In genomic region chr5:72634444-72634843, GRCh38 we compare ENCODE assay signal across 22 cellular contexts.
DNase-seq lines count a peak whose midpoint lies in the region; ATAC-seq and TF ChIP-seq lines count a peak whose summit lies in the region.
"Had no signal": no experiment of that assay in that cellular context is flagged by ENCODE, and none has a peak within 500 bp of the region (broad histone marks: within the 10 kb centered on the region; RNA-seq: fewer than 3 reads in every experiment).

No MANE protein-coding gene starts in this region.

- no peak overlapping the region for H3K27ac ChIP-seq in mesenchymal stem cell (ENCODE audit: low read length, poor library complexity, severe bottlenecking)
- H3K27ac ChIP-seq: A549; BLaER1 treated with 17β-estradiol and CSF1 and Interleukin-3, amounts not matched to agents 10 nM and 100 nM; foreskin keratinocyte had no signal

- H3K36me3 ChIP-seq in MG63 (no peaks in the 10 kb centered on the region), mesenchymal stem cell (ENCODE audit: control insufficient read depth in 1 of 2, insufficient read depth in 2 of 2, low read depth in 1 of 2, low read length in 2 of 2) (no peaks in the 10 kb centered on the region)
- H3K36me3 ChIP-seq: BLaER1 treated with 17β-estradiol and CSF1 and Interleukin-3, amounts not matched to agents 10 nM and 100 nM had no signal

- peak; percentile 27 for DNase-seq in AG10803 (ENCODE audit: low read depth)
- peak; percentile 21 for DNase-seq in MG63
- DNase-seq in mesenchymal stem cell, result peak; percentile 34
- DNase-seq in activated gamma-delta T cell (lab: John Stamatoyannopoulos, UW), result no peak
- no peak for DNase-seq in SIG-M5 treated with dmso at 0.1 percent for 504 hours (lab: John Stamatoyannopoulos, UW; ENCODE audit: unreplicated experiment)
- no peak for DNase-seq in chondrocyte (ENCODE audit: low spot score)
- DNase-seq: activated CD4-positive, alpha-beta T cell treated with anti-CD3 and anti-CD28 coated beads, Interleukin-2, amount 10 ng/mL, durations not matched to agents 7 days and 5 days; activated effector memory CD4-positive, alpha-beta T cell treated with Interleukin-2 at 50 U/mL for 16 hours; amniotic stem cell; cerebellar nuclear complex; foreskin keratinocyte; Kasumi-1; naive thymus-derived CD4-positive, alpha-beta T cell; NCI-H1105; NCI-H2107; NCI-H510A had no signal

- peak overlapping the region; percentile 47 for H3K9ac ChIP-seq in mesenchymal stem cell (ENCODE audit: low read length)
- H3K9ac ChIP-seq: BLaER1 treated with 17β-estradiol and CSF1 and Interleukin-3, amounts not matched to agents 10 nM and 100 nM had no signal

- no peak for ATAC-seq in HG03280 (IDR thresholded peaks at IDR 0.05; ENCODE audit: unreplicated experiment)
- ATAC-seq: A549; foreskin keratinocyte; naive thymus-derived CD4-positive, alpha-beta T cell had no signal

- no peak overlapping the region for H3K4me3 ChIP-seq in AG10803 (ENCODE audit: low read length)
- no peak overlapping the region for H3K4me3 ChIP-seq in MG63
- H3K4me3 ChIP-seq in mesenchymal stem cell (ENCODE audit: insufficient read depth in 1 of 2, low read depth in 1 of 2, low read length in 2 of 2), result peak overlapping the region in 1 of 2 experiments; percentile 22
- H3K4me3 ChIP-seq: A549; BLaER1 treated with 17β-estradiol and CSF1 and Interleukin-3, amounts not matched to agents 10 nM and 100 nM had no signal

- H4K91ac ChIP-seq in mesenchymal stem cell (ENCODE audit: low read length), result peak overlapping the region; percentile 14

- H3K4me3 Mint-ChIP-seq in brain, result no peak overlapping the region
- H3K4me3 Mint-ChIP-seq in chondrocyte (ENCODE audit: unreplicated experiment), result no peak overlapping the region
- H3K4me3 Mint-ChIP-seq: activated CD4-positive, alpha-beta T cell treated with anti-CD3 and anti-CD28 coated beads, Interleukin-2, amount 10 ng/mL, durations not matched to agents 7 days and 5 days; naive thymus-derived CD4-positive, alpha-beta T cell; stimulated activated naive CD8-positive, alpha-beta T cell treated with anti-CD3 and anti-CD28 coated beads, Interleukin-15, Interleukin-2, amounts not matched to agents 100 ng/mL and 50 ng/mL, for 24 hours; type B pancreatic cell had no signal

- no peak overlapping the region for H3K4me2 ChIP-seq in mesenchymal stem cell (ENCODE audit: low read length, poor library complexity, severe bottlenecking)
- H3K4me2 ChIP-seq: A549; BLaER1 treated with 17β-estradiol and CSF1 and Interleukin-3, amounts not matched to agents 10 nM and 100 nM had no signal

- H2BK15ac ChIP-seq in mesenchymal stem cell (ENCODE audit: low read depth, poor library complexity, severe bottlenecking), result no peak overlapping the region

- H2AK5ac ChIP-seq in mesenchymal stem cell (ENCODE audit: low read length, severe bottlenecking), result no peak overlapping the region

- no peak overlapping the region for H3K14ac ChIP-seq in mesenchymal stem cell (ENCODE audit: low read length in 2 of 2)

- no peaks in the 10 kb centered on the region for H3K79me1 ChIP-seq in mesenchymal stem cell (replicated peaks; ENCODE audit: low read length, poor library complexity, severe bottlenecking)

- H4K8ac ChIP-seq in mesenchymal stem cell (ENCODE audit: low read length), result no peak overlapping the region

- H3K9me3 ChIP-seq in MG63 (no peaks in the 10 kb centered on the region), mesenchymal stem cell (ENCODE audit: control insufficient read depth, low read length) (no peaks in the 10 kb centered on the region)
- H3K9me3 ChIP-seq: A549; BLaER1 treated with 17β-estradiol and CSF1 and Interleukin-3, amounts not matched to agents 10 nM and 100 nM had no signal

- 12% methylated on average over 1 of the region's 2 CpGs for WGBS in mesenchymal stem cell

- H3K23ac ChIP-seq in mesenchymal stem cell (ENCODE audit: low read length in 2 of 2), result no peak overlapping the region

- H2AFZ ChIP-seq in mesenchymal stem cell (ENCODE audit: low read depth, low read length), result no peak overlapping the region

- peaks cover 44% of the 10 kb centered on the region for H3K4me1 Mint-ChIP-seq in brain
- peaks cover 22% of the 10 kb centered on the region for H3K4me1 Mint-ChIP-seq in chondrocyte (ENCODE audit: low read depth)
- H3K4me1 Mint-ChIP-seq: activated CD4-positive, alpha-beta T cell treated with anti-CD3 and anti-CD28 coated beads, Interleukin-2, amount 10 ng/mL, durations not matched to agents 7 days and 5 days; naive thymus-derived CD4-positive, alpha-beta T cell had no signal

- peaks cover 2% of the 10 kb centered on the region for H3K4me1 ChIP-seq in mesenchymal stem cell (ENCODE audit: control insufficient read depth, insufficient read depth, low read depth, low read length)
- H3K4me1 ChIP-seq: BLaER1 treated with 17β-estradiol and CSF1 and Interleukin-3, amounts not matched to agents 10 nM and 100 nM; foreskin keratinocyte had no signal

- no peak overlapping the region for H3K4ac ChIP-seq in mesenchymal stem cell (ENCODE audit: low read depth in 1 of 2, low read length in 2 of 2)

- peak overlapping the region in 1 of 2 experiments; percentile 69 for H3K18ac ChIP-seq in mesenchymal stem cell (ENCODE audit: low read depth in 1 of 2, low read length in 2 of 2)

- H2BK120ac ChIP-seq in mesenchymal stem cell (ENCODE audit: low read depth, low read length), result peak overlapping the region; percentile 6

- peaks cover 0 to 3% (median 0%) of the 10 kb centered on the region in 5 experiments for H3K9me3 Mint-ChIP-seq in brain
- H3K9me3 Mint-ChIP-seq in chondrocyte (ENCODE audit: low read depth), result no peaks in the 10 kb centered on the region
- H3K9me3 Mint-ChIP-seq: activated CD4-positive, alpha-beta T cell treated with anti-CD3 and anti-CD28 coated beads, Interleukin-2, amount 10 ng/mL, durations not matched to agents 7 days and 5 days; stimulated activated naive CD8-positive, alpha-beta T cell treated with anti-CD3 and anti-CD28 coated beads, Interleukin-15, Interleukin-2, amounts not matched to agents 100 ng/mL and 50 ng/mL, for 24 hours; type B pancreatic cell had no signal

- no peaks in the 10 kb centered on the region for H3K36me3 Mint-ChIP-seq in brain
- no peaks in the 10 kb centered on the region for H3K36me3 Mint-ChIP-seq in chondrocyte (ENCODE audit: low read depth)
- H3K36me3 Mint-ChIP-seq: naive thymus-derived CD4-positive, alpha-beta T cell; type B pancreatic cell had no signal

- H3K27ac Mint-ChIP-seq in brain (peak overlapping the region in 3 of 5 experiments; percentile 1 to 15 (median 9)), chondrocyte (ENCODE audit: unreplicated experiment) (no peak overlapping the region)
- H3K27ac Mint-ChIP-seq: activated CD4-positive, alpha-beta T cell treated with anti-CD3 and anti-CD28 coated beads, Interleukin-2, amount 10 ng/mL, durations not matched to agents 7 days and 5 days; naive thymus-derived CD4-positive, alpha-beta T cell; stimulated activated naive CD8-positive, alpha-beta T cell treated with anti-CD3 and anti-CD28 coated beads, Interleukin-15, Interleukin-2, amounts not matched to agents 100 ng/mL and 50 ng/mL, for 24 hours; type B pancreatic cell had no signal

- H2BK12ac ChIP-seq in mesenchymal stem cell (ENCODE audit: low read length in 2 of 2), result peak overlapping the region; percentile 59 to 84

- H3K27me3 ChIP-seq in MG63 (no peaks in the 10 kb centered on the region), mesenchymal stem cell (ENCODE audit: control insufficient read depth in 1 of 2, insufficient read depth in 1 of 2, low read length in 2 of 2) (no peaks in the 10 kb centered on the region)
- H3K27me3 ChIP-seq: BLaER1 treated with 17β-estradiol and CSF1 and Interleukin-3, amounts not matched to agents 10 nM and 100 nM had no signal

- TF ChIP-seq CTCF in AG10803 (conservative IDR thresholded peaks at IDR 0.05; ENCODE audit: low read length) (no peak), brain (conservative IDR thresholded peaks at IDR 0.05) (no peak), chondrocyte (IDR thresholded peaks at IDR 0.05) (no peak)

- H2BK5ac ChIP-seq in mesenchymal stem cell (ENCODE audit: low read depth, low read length, poor library complexity, severe bottlenecking), result no peak overlapping the region

- H3K27me3 Mint-ChIP-seq in brain, result peaks cover 2% of the 10 kb centered on the region
- H3K27me3 Mint-ChIP-seq in chondrocyte (ENCODE audit: low read depth), result no peaks in the 10 kb centered on the region
- H3K27me3 Mint-ChIP-seq: type B pancreatic cell had no signal

Comparison
In these comparisons a context has a peak if more than half of its experiments do, and no peak if none do; other contexts are left out.
1. DNase-seq: peak in AG10803 (single experiment), MG63 (single experiment) and mesenchymal stem cell (single experiment); none in activated gamma-delta T cell (single experiment), SIG-M5 treated with dmso at 0.1 percent for 504 hours (single experiment) and chondrocyte (single experiment).